ENCODE assay signal across 36 cellular contexts in genomic region chr21:32576011-32576410, GRCh38. TPM values are rescaled to one million over a fixed set of nuclear protein-coding genes. Genes with fewer than 3 reads are reported as not detected.
"Had no signal": no experiment of that assay in that cellular context is flagged by ENCODE, and none has a peak within 500 bp of the region (broad histone marks: within the 10 kb centered on the region; RNA-seq: fewer than 3 reads in every experiment).

No MANE protein-coding gene starts in this region.

- H3K27ac ChIP-seq: adrenal gland, body of pancreas, epithelial cell of prostate, esophagus squamous epithelium, gastroesophageal sphincter had no signal

- H3K27ac Mint-ChIP-seq: activated CD4-positive, alpha-beta memory T cell treated with anti-CD3 and anti-CD28 coated beads for 36 hours; activated CD4-positive, alpha-beta T cell treated with anti-CD3 and anti-CD28 coated beads for 36 hours; activated CD4-positive, alpha-beta T cell treated with anti-CD3 and anti-CD28 coated beads, Interleukin-2, amount 10 ng/mL, durations not matched to agents 24 days and 14 days; activated CD8-positive, alpha-beta memory T cell treated with anti-CD3 and anti-CD28 coated beads, Interleukin-2, amount 10 ng/mL, durations not matched to agents 7 days and 5 days; activated CD8-positive, alpha-beta T cell treated with anti-CD3 and anti-CD28 coated beads, Interleukin-2, amount 10 ng/mL, durations not matched to agents 7 days and 5 days; activated naive CD4-positive, alpha-beta T cell treated with anti-CD3 and anti-CD28 coated beads for 36 hours; activated naive CD4-positive, alpha-beta T cell treated with anti-CD3 and anti-CD28 coated beads, Interleukin-2, amount 50 U/mL, for 24 hours; activated naive CD8-positive, alpha-beta T cell treated with anti-CD3 and anti-CD28 coated beads for 36 hours; activated naive CD8-positive, alpha-beta T cell treated with anti-CD3 and anti-CD28 coated beads, Interleukin-2, amount 50 U/mL, for 24 hours; activated T-helper 1 cell treated with anti-CD3 and anti-CD28 coated beads, Interleukin-12 subunit alpha, Interleukin-12 subunit beta, Interleukin-2, Interleukin-4 antibody, amounts not matched to agents 30 ng/mL and 10 ng/mL and 1 ng/mL, durations not matched to agents 14 hours and 24 hours and 36 hours; activated T-helper 2 cell treated with anti-CD3 and anti-CD28 coated beads, Interferon-gamma antibody, Interleukin-2, Interleukin-4, amounts not matched to agents 10 μg/mL and 5 μg/mL and 100 μg/mL, durations not matched to agents 14 hours and 24 hours and 36 hours; effector memory CD8-positive, alpha-beta T cell; T-helper 17 cell; T-helper 2 cell treated with Interferon-gamma antibody and Interleukin-4, amounts not matched to agents 5 μg/mL and 100 μg/mL, for 36 hours had no signal

- H3K36me3 ChIP-seq: adrenal gland, esophagus squamous epithelium had no signal

- H3K4me1 Mint-ChIP-seq: activated CD4-positive, alpha-beta T cell treated with anti-CD3 and anti-CD28 coated beads for 36 hours; activated CD4-positive, alpha-beta T cell treated with anti-CD3 and anti-CD28 coated beads, Interleukin-2, amount 10 ng/mL, durations not matched to agents 24 days and 14 days; activated naive CD8-positive, alpha-beta T cell treated with anti-CD3 and anti-CD28 coated beads, Interleukin-2, amount 50 U/mL, for 24 hours had no signal

- H3K9me3 ChIP-seq: adrenal gland, body of pancreas, esophagus squamous epithelium, gastroesophageal sphincter had no signal

- H3K36me3 Mint-ChIP-seq: activated CD4-positive, alpha-beta memory T cell treated with anti-CD3 and anti-CD28 coated beads for 36 hours; activated CD8-positive, alpha-beta memory T cell treated with anti-CD3 and anti-CD28 coated beads, Interleukin-2, amount 10 ng/mL, durations not matched to agents 7 days and 5 days; activated naive CD4-positive, alpha-beta T cell treated with anti-CD3 and anti-CD28 coated beads, Interleukin-2, amount 50 U/mL, for 24 hours; activated naive CD8-positive, alpha-beta T cell treated with anti-CD3 and anti-CD28 coated beads for 36 hours had no signal

- ATAC-seq: activated CD4-positive, alpha-beta T cell treated with anti-CD3 and anti-CD28 coated beads for 36 hours; activated CD8-positive, alpha-beta memory T cell treated with anti-CD3 and anti-CD28 coated beads, Interleukin-2, amount 10 ng/mL, durations not matched to agents 7 days and 5 days; activated CD8-positive, alpha-beta T cell treated with anti-CD3 and anti-CD28 coated beads, Interleukin-2, amount 10 ng/mL, durations not matched to agents 7 days and 5 days; body of pancreas; effector memory CD8-positive, alpha-beta T cell; gastroesophageal sphincter; T-helper 17 cell had no signal

- H3K27me3 ChIP-seq: adrenal gland, body of pancreas, esophagus squamous epithelium had no signal

- H3K9me3 Mint-ChIP-seq: activated CD4-positive, alpha-beta memory T cell treated with anti-CD3 and anti-CD28 coated beads for 36 hours; activated CD4-positive, alpha-beta T cell treated with anti-CD3 and anti-CD28 coated beads, Interleukin-2, amount 10 ng/mL, durations not matched to agents 24 days and 14 days; activated naive CD4-positive, alpha-beta T cell treated with anti-CD3 and anti-CD28 coated beads for 36 hours; activated naive CD4-positive, alpha-beta T cell treated with anti-CD3 and anti-CD28 coated beads, Interleukin-2, amount 50 U/mL, for 24 hours; activated naive CD8-positive, alpha-beta T cell treated with anti-CD3 and anti-CD28 coated beads for 36 hours; activated naive CD8-positive, alpha-beta T cell treated with anti-CD3 and anti-CD28 coated beads, Interleukin-2, amount 50 U/mL, for 24 hours; activated T-helper 1 cell treated with anti-CD3 and anti-CD28 coated beads, Interleukin-12 subunit alpha, Interleukin-12 subunit beta, Interleukin-2, Interleukin-4 antibody, amounts not matched to agents 30 ng/mL and 10 ng/mL and 1 ng/mL, durations not matched to agents 14 hours and 24 hours and 36 hours; activated T-helper 2 cell treated with anti-CD3 and anti-CD28 coated beads, Interferon-gamma antibody, Interleukin-2, Interleukin-4, amounts not matched to agents 10 μg/mL and 5 μg/mL and 100 μg/mL, durations not matched to agents 14 hours and 24 hours and 36 hours; effector memory CD8-positive, alpha-beta T cell; T-helper 2 cell treated with Interferon-gamma antibody and Interleukin-4, amounts not matched to agents 5 μg/mL and 100 μg/mL, for 36 hours had no signal

- H3K4me3 Mint-ChIP-seq: activated CD4-positive, alpha-beta memory T cell treated with anti-CD3 and anti-CD28 coated beads for 36 hours; activated CD4-positive, alpha-beta T cell treated with anti-CD3 and anti-CD28 coated beads for 36 hours; activated CD4-positive, alpha-beta T cell treated with anti-CD3 and anti-CD28 coated beads, Interleukin-2, amount 10 ng/mL, durations not matched to agents 24 days and 14 days; activated CD8-positive, alpha-beta memory T cell treated with anti-CD3 and anti-CD28 coated beads, Interleukin-2, amount 10 ng/mL, durations not matched to agents 7 days and 5 days; activated CD8-positive, alpha-beta T cell treated with anti-CD3 and anti-CD28 coated beads, Interleukin-2, amount 10 ng/mL, durations not matched to agents 7 days and 5 days; activated naive CD4-positive, alpha-beta T cell treated with anti-CD3 and anti-CD28 coated beads for 36 hours; activated naive CD4-positive, alpha-beta T cell treated with anti-CD3 and anti-CD28 coated beads, Interleukin-2, amount 50 U/mL, for 24 hours; activated naive CD8-positive, alpha-beta T cell treated with anti-CD3 and anti-CD28 coated beads for 36 hours; activated naive CD8-positive, alpha-beta T cell treated with anti-CD3 and anti-CD28 coated beads, Interleukin-2, amount 50 U/mL, for 24 hours; activated T-helper 1 cell treated with anti-CD3 and anti-CD28 coated beads, Interleukin-12 subunit alpha, Interleukin-12 subunit beta, Interleukin-2, Interleukin-4 antibody, amounts not matched to agents 30 ng/mL and 10 ng/mL and 1 ng/mL, durations not matched to agents 14 hours and 24 hours and 36 hours; effector memory CD8-positive, alpha-beta T cell; T-helper 17 cell; T-helper 2 cell treated with Interferon-gamma antibody and Interleukin-4, amounts not matched to agents 5 μg/mL and 100 μg/mL, for 36 hours had no signal

- H3K27me3 Mint-ChIP-seq: activated CD4-positive, alpha-beta memory T cell treated with anti-CD3 and anti-CD28 coated beads for 36 hours; activated CD4-positive, alpha-beta T cell treated with anti-CD3 and anti-CD28 coated beads for 36 hours; activated naive CD4-positive, alpha-beta T cell treated with anti-CD3 and anti-CD28 coated beads, Interleukin-2, amount 50 U/mL, for 24 hours; activated naive CD8-positive, alpha-beta T cell treated with anti-CD3 and anti-CD28 coated beads for 36 hours; activated naive CD8-positive, alpha-beta T cell treated with anti-CD3 and anti-CD28 coated beads, Interleukin-2, amount 50 U/mL, for 24 hours; T-helper 17 cell had no signal

- H3K4me1 ChIP-seq: adrenal gland, body of pancreas, gastroesophageal sphincter had no signal

- DNase-seq: activated CD4-positive, alpha-beta memory T cell treated with anti-CD3 and anti-CD28 coated beads for 36 hours; activated CD4-positive, alpha-beta T cell treated with anti-CD3 and anti-CD28 coated beads for 36 hours; activated CD4-positive, alpha-beta T cell treated with anti-CD3 and anti-CD28 coated beads, Interleukin-2, amount 10 ng/mL, durations not matched to agents 24 days and 14 days; activated CD4-positive, CD25-positive, alpha-beta regulatory T cell; activated CD4-positive, CD25-positive, alpha-beta regulatory T cell treated with anti-CD3 and anti-CD28 coated beads, Interleukin-2, amount 50 U/mL, for 72 hours; activated CD8-positive, alpha-beta memory T cell treated with anti-CD3 and anti-CD28 coated beads, Interleukin-2, amount 50 U/mL, for 4 hours; activated CD8-positive, alpha-beta T cell treated with anti-CD3 and anti-CD28 coated beads, Interleukin-2, amount 10 ng/mL, durations not matched to agents 7 days and 5 days; activated effector memory CD4-positive, alpha-beta T cell treated with anti-CD3 and anti-CD28 coated beads, Interleukin-2, amount 50 U/mL, for 16 hours; activated naive CD4-positive, alpha-beta T cell treated with anti-CD3 and anti-CD28 coated beads for 36 hours; activated naive CD8-positive, alpha-beta T cell treated with anti-CD3 and anti-CD28 coated beads for 36 hours; activated naive CD8-positive, alpha-beta T cell treated with anti-CD3 and anti-CD28 coated beads, Interleukin-2, amount 50 U/mL, for 24 hours; activated T-cell treated with anti-CD3 and anti-CD28 coated beads, Interleukin-2, amount 50 U/mL, for 1 hour; activated T-cell treated with anti-CD3 and anti-CD28 coated beads, Interleukin-2, amount 50 U/mL, for 48 hours; adrenal gland; amygdala; aorta; body of pancreas; caudate nucleus; cortex of kidney; dermis blood vessel endothelial cell; effector CD4-positive, alpha-beta T cell; effector memory CD8-positive, alpha-beta T cell; esophagus squamous epithelium; foreskin melanocyte; T-helper 1 cell; T-helper 17 cell; T1000 had no signal

- H3K4me3 ChIP-seq: adrenal gland, body of pancreas, esophagus squamous epithelium, gastroesophageal sphincter had no signal

RNA-seq across cellular contexts. Expression of gene TCP10L, which starts 9.3 kb away (rescaled TPM):
- total RNA-seq: activated CD8-positive, alpha-beta memory T cell treated with anti-CD3 and anti-CD28 coated beads, Interleukin-2, amount 10 ng/mL, durations not matched to agents 7 days and 5 days; endothelial cell of umbilical vein; fibroblast of villous mesenchyme had no signal
